Comparison of ENCODE assay signal across 8 cellular contexts in the genomic region with DNA sequence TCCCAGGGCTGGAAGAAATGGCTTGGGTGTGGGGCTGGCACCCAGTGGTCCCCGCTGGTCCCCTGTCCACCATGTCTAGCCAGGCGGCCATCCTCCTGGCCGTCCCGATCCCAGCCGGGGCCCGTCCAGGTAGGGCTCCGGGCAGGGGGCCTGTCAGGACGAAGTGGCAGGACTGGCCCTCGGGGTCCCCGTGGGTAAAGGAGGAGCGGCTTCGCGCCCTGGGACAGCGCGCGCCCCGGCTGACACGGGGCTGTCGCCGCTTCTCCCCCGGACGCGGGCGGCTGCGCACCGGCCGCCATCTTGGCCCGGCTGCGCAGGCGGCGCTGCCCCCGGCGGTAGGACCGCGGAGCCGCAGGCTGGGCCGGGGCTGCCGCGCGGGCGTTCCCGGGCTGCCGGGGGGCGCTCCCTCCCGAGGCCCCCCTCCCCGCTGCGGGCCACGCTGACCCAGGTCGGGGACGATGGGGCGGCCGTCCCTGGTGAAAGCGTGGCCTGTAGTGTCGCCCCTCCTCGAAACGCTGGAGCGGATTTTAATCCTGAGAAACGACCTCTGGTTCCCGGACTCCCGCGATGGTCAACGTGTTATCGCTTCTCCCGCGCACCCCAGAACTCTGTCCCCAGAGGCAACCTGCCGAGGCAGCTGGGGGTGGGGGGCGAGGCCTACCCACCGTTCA.
A peak's percentile ranks its signal among the peaks of the same experiment; 100 is the strongest.
DNase-seq lines count a peak whose midpoint lies in the region; ATAC-seq, FAIRE-seq and TF ChIP-seq lines count a peak whose summit lies in the region.

No MANE protein-coding gene starts in this region.

- in situ Hi-C loops in HepG2 (cut with HindIII; ENCODE audit: extremely low pct_ligation_motif_present, low pct_unique_long_range_greater_than_20kb) = no loop called here

- no CpG with 5 or more reads among the region's 68 CpGs for WGBS in HepG2 (ENCODE audit: low lambda C conversion rate)
- 6% methylated on average over 8 of the region's 68 CpGs for WGBS in suprapubic skin

- ATAC-seq in HepG2 = peak; percentile 50

- H4K20me1 ChIP-seq in HepG2 (ENCODE audit: insufficient read depth, low read length) = no peaks in the 10 kb centered on the region

- H3K9me3 ChIP-seq in HepG2 (ENCODE audit: low read length) (no peaks in the 10 kb centered on the region), suprapubic skin (no peaks in the 10 kb centered on the region)

- TF ChIP-seq RAD21 in HepG2 (CRISPR knock-in tag; IDR thresholded peaks at IDR 0.05) = peak; percentile 74

- TF ChIP-seq POLR2A in HepG2 (IDR thresholded peaks at IDR 0.05; ENCODE audit: insufficient read depth in 1 of 2, low read depth in 2 of 2, low read length in 2 of 2) = no peak
- TF ChIP-seq POLR2A in suprapubic skin (IDR thresholded peaks at IDR 0.05) = no peak

- peak overlapping the region; percentile 65 for H3K4me3 ChIP-seq in choroid plexus epithelial cell (ENCODE audit: low read depth, low read length)
- H3K4me3 ChIP-seq in HepG2 (replicated peaks in 1 of 3; ENCODE audit: insufficient read depth in 1 of 3, low read depth in 2 of 3, low read length in 3 of 3) = peak overlapping the region; percentile 50 to 70 (median 67)
- peak overlapping the region; percentile 50 for H3K4me3 ChIP-seq in suprapubic skin

- POLR2A ChIA-PET in HepG2 (lab: Yijun Ruan, JAX) = interaction anchor here (0.9 to 6.6 kb wide), 10 partner anchors 10 to 64 kb away, joined by 3 to 54 read pairs (median 22); no protein-coding TSS in a partner anchor

- H3K4me2 ChIP-seq in HepG2 (ENCODE audit: low read depth, low read length) = peak overlapping the region; percentile 87

- H3K79me2 ChIP-seq in HepG2 (ENCODE audit: insufficient read depth, low read length) = peaks cover 2% of the 10 kb centered on the region

- CTCF ChIA-PET in HepG2 (lab: Yijun Ruan, JAX; ENCODE audit: low intra/inter-chr PET ratio, low total read pairs) = no interaction called here

- TF ChIP-seq CTCF in choroid plexus epithelial cell (conservative IDR thresholded peaks at IDR 0.05; ENCODE audit: low read depth, low read length) (no peak), HepG2 (CRISPR knock-in tag; IDR thresholded peaks at IDR 0.05) (peak; percentile 15; the same call in 1 of the 2 replicates), suprapubic skin (IDR thresholded peaks at IDR 0.05) (peak; percentile 35 to 47)

- no peak overlapping the region for H2AFZ ChIP-seq in HepG2 (ENCODE audit: low read length)

- peak overlapping the region; percentile 95 for H3K27ac ChIP-seq in HepG2 (ENCODE audit: extremely low read length, insufficient read depth, low read length)
- H3K27ac ChIP-seq in suprapubic skin = no peak overlapping the region

- no peaks in the 10 kb centered on the region for H3K36me3 ChIP-seq in HepG2 (replicated peaks in 1 of 2; ENCODE audit: control insufficient read depth in 1 of 2, insufficient read depth in 2 of 2, low read length in 2 of 2)
- H3K36me3 ChIP-seq in suprapubic skin = no peaks in the 10 kb centered on the region

- peak overlapping the region; percentile 79 for H3K9ac ChIP-seq in HepG2 (ENCODE audit: insufficient read depth, low read depth, low read length)

- intact Hi-C loops in HepG2 (cut with micrococcal nuclease; ENCODE audit: unreplicated experiment) = loop anchor here (5.0 kb wide), 1 partner anchor 76 kb away; no protein-coding TSS in a partner anchor

- TF ChIP-seq EP300 in HepG2 (IDR thresholded peaks at IDR 0.05; ENCODE audit: low read depth in 2 of 2, low read length in 2 of 2) (no peak), HepG2 (CRISPR knock-in tag; IDR thresholded peaks at IDR 0.05; ENCODE audit: borderline replicate concordance) (no peak), suprapubic skin (IDR thresholded peaks at IDR 0.05) (no peak)

- H3K27me3 ChIP-seq in HepG2 (ENCODE audit: control insufficient read depth in 1 of 2, insufficient read depth in 2 of 2, low read length in 2 of 2) (no peaks in the 10 kb centered on the region), suprapubic skin (no peaks in the 10 kb centered on the region)

- DNase-seq in NCI-H524 (lab: John Stamatoyannopoulos, UW) = peak; percentile 16 to 50
- DNase-seq in NCI-H524 treated with DMSO at 0.1 percent for 48 hours (lab: John Stamatoyannopoulos, UW) = no peak
- peak; percentile 81 for DNase-seq in NCI-H2227 (lab: John Stamatoyannopoulos, UW; ENCODE audit: unreplicated experiment)
- DNase-seq in choroid plexus epithelial cell (ENCODE audit: low read depth) = no peak
- DNase-seq in HepG2 (ENCODE audit: low spot score) = no peak
- DNase-seq in suprapubic skin (ENCODE audit: low spot score in 2 of 2) = peak in 1 of 2 donors; percentile 66
- DNase-seq in NOMO-1 treated with dmso at 0.1 percent for 144 hours (lab: John Stamatoyannopoulos, UW; ENCODE audit: unreplicated experiment) = no peak
- no peak for DNase-seq in NK-92 (lab: John Stamatoyannopoulos, UW; ENCODE audit: unreplicated experiment)

- FAIRE-seq in HepG2 (lab: Jason Lieb, UNC) = no peak

- no TSS peak for BruUV-seq in HepG2 (replicated peaks; lab: Mats Ljungman, UMichigan)

- H3K4me1 ChIP-seq in HepG2 (ENCODE audit: insufficient read depth, low read length) (peaks cover 49% of the 10 kb centered on the region), suprapubic skin (peaks cover 28% of the 10 kb centered on the region)

TF ChIP-seq in HepG2, 621 proteins besides CTCF, POLR2A, EP300 and RAD21 (continues in another document):
- TF ChIP-seq, protein P1, sequence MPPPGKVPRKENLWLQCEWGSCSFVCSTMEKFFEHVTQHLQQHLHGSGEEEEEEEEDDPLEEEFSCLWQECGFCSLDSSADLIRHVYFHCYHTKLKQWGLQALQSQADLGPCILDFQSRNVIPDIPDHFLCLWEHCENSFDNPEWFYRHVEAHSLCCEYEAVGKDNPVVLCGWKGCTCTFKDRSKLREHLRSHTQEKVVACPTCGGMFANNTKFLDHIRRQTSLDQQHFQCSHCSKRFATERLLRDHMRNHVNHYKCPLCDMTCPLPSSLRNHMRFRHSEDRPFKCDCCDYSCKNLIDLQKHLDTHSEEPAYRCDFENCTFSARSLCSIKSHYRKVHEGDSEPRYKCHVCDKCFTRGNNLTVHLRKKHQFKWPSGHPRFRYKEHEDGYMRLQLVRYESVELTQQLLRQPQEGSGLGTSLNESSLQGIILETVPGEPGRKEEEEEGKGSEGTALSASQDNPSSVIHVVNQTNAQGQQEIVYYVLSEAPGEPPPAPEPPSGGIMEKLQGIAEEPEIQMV (CRISPR knock-in tag; IDR thresholded peaks at IDR 0.05; ENCODE audit: low read depth) = 0 out of 2 replicates have a peak, but pooled peaks have one; percentile 28
- no peak for TF ChIP-seq ELF3 (CRISPR knock-in tag; IDR thresholded peaks at IDR 0.05)
- peak; percentile 81 for TF ChIP-seq ZFX (CRISPR knock-in tag; IDR thresholded peaks at IDR 0.05; ENCODE audit: low read depth)
- TF ChIP-seq SP5 (CRISPR knock-in tag; IDR thresholded peaks at IDR 0.05; ENCODE audit: borderline replicate concordance, low read depth) = 0 out of 2 replicates have a peak, but pooled peaks have one; percentile 7
- TF ChIP-seq ZMAT3 (CRISPR knock-in tag; conservative IDR thresholded peaks at IDR 0.05) = 0 out of 2 replicates have a peak, but pooled peaks have one; percentile 50
- peak; percentile 39; the same call in 1 of the 2 replicates for TF ChIP-seq ZNF441 (CRISPR knock-in tag; IDR thresholded peaks at IDR 0.05; ENCODE audit: borderline replicate concordance)
- TF ChIP-seq, protein P2, sequence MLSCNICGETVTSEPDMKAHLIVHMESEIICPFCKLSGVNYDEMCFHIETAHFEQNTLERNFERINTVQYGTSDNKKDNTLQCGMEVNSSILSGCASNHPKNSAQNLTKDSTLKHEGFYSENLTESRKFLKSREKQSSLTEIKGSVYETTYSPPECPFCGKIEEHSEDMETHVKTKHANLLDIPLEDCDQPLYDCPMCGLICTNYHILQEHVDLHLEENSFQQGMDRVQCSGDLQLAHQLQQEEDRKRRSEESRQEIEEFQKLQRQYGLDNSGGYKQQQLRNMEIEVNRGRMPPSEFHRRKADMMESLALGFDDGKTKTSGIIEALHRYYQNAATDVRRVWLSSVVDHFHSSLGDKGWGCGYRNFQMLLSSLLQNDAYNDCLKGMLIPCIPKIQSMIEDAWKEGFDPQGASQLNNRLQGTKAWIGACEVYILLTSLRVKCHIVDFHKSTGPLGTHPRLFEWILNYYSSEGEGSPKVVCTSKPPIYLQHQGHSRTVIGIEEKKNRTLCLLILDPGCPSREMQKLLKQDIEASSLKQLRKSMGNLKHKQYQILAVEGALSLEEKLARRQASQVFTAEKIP (CRISPR knock-in tag; IDR thresholded peaks at IDR 0.05; ENCODE audit: borderline replicate concordance) = no peak
- TF ChIP-seq YY1 (IDR thresholded peaks at IDR 0.05; ENCODE audit: insufficient read depth, insufficient replicate concordance, low read depth, low read length) = peak; percentile 94
- 0 out of 2 replicates have a peak, but pooled peaks have one; percentile 24 for TF ChIP-seq NRL (CRISPR knock-in tag; IDR thresholded peaks at IDR 0.05; ENCODE audit: borderline replicate concordance)
- TF ChIP-seq RXRB (CRISPR knock-in tag; IDR thresholded peaks at IDR 0.05; ENCODE audit: borderline replicate concordance) = 0 out of 2 replicates have a peak, but pooled peaks have one; percentile 9
- TF ChIP-seq BRD4 (CRISPR knock-in tag; IDR thresholded peaks at IDR 0.05) = no peak
- peak; percentile 44; the same call in 1 of the 2 replicates for TF ChIP-seq ZMYM4 (CRISPR knock-in tag; IDR thresholded peaks at IDR 0.05)
- TF ChIP-seq HOXA3 (CRISPR knock-in tag; IDR thresholded peaks at IDR 0.05) = peak; percentile 61
- TF ChIP-seq SNAI1 (CRISPR knock-in tag; IDR thresholded peaks at IDR 0.05; ENCODE audit: borderline replicate concordance) = no peak
- peak; percentile 57; the same call in 1 of the 2 replicates for TF ChIP-seq CHD2 (IDR thresholded peaks at IDR 0.05; ENCODE audit: low read depth, low read length)
- TF ChIP-seq, protein P3, sequence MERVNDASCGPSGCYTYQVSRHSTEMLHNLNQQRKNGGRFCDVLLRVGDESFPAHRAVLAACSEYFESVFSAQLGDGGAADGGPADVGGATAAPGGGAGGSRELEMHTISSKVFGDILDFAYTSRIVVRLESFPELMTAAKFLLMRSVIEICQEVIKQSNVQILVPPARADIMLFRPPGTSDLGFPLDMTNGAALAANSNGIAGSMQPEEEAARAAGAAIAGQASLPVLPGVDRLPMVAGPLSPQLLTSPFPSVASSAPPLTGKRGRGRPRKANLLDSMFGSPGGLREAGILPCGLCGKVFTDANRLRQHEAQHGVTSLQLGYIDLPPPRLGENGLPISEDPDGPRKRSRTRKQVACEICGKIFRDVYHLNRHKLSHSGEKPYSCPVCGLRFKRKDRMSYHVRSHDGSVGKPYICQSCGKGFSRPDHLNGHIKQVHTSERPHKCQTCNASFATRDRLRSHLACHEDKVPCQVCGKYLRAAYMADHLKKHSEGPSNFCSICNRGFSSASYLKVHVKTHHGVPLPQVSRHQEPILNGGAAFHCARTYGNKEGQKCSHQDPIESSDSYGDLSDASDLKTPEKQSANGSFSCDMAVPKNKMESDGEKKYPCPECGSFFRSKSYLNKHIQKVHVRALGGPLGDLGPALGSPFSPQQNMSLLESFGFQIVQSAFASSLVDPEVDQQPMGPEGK (CRISPR knock-in tag; IDR thresholded peaks at IDR 0.05) = peak; percentile 89
- no peak for TF ChIP-seq IKZF1 (IDR thresholded peaks at IDR 0.05)
- no peak for TF ChIP-seq ZSCAN9 (CRISPR knock-in tag; IDR thresholded peaks at IDR 0.05; ENCODE audit: borderline replicate concordance)

Comparison
In these comparisons a context has a peak if more than half of its experiments do, and no peak if none do; other contexts are left out.
1. DNase-seq: peak in NCI-H524 (2 of 2) and NCI-H2227 (single experiment); none in NCI-H524 treated with DMSO at 0.1 percent for 48 hours (single experiment), choroid plexus epithelial cell (single experiment), HepG2 (single experiment), NOMO-1 treated with dmso at 0.1 percent for 144 hours (single experiment) and NK-92 (single experiment).
2. Peak in every context shown above with its lines, with median percentiles within 50 percentile points of each other: H3K4me3 ChIP-seq.